Comparison of ENCODE assay signal across 9 cellular contexts in genomic region chr7:131501422-131501821, GRCh38. TPM values are rescaled to one million over a fixed set of nuclear protein-coding genes. Genes with fewer than 3 reads are reported as not detected.
DNase-seq lines count a peak whose midpoint lies in the region; ATAC-seq, FAIRE-seq and TF ChIP-seq lines count a peak whose summit lies in the region.
"Had no signal": no experiment of that assay in that cellular context is flagged by ENCODE, and none has a peak within 500 bp of the region (broad histone marks: within the 10 kb centered on the region; RNA-seq: fewer than 3 reads in every experiment).

No MANE protein-coding gene starts in this region.

- H3K9me1 ChIP-seq in keratinocyte (ENCODE audit: control insufficient read depth, extremely low read depth, insufficient read depth, low read length) = no peaks in the 10 kb centered on the region

- DNase-seq in activated CD4-positive, alpha-beta T cell treated with anti-CD3 and anti-CD28 coated beads, Interleukin-2, amount 10 ng/mL, durations not matched to agents 7 days and 5 days = peak; percentile 74
- no peak for DNase-seq in keratinocyte (ENCODE audit: low read depth, low spot score)
- DNase-seq in dermis blood vessel endothelial cell = no peak
- no peak for DNase-seq in progenitor cell of endocrine pancreas (ENCODE audit: low spot score, unreplicated experiment)
- no peak for DNase-seq in NCI-H446 (lab: John Stamatoyannopoulos, UW)
- DNase-seq in NK-92 (lab: John Stamatoyannopoulos, UW; ENCODE audit: unreplicated experiment) = no peak
- DNase-seq: psoas muscle had no signal

- no peak for TF ChIP-seq CTCF in keratinocyte (optimal IDR thresholded peaks at IDR 0.05 in 1 of 3, IDR thresholded peaks at IDR 0.05 in 1 of 3, conservative IDR thresholded peaks at IDR 0.05 in 1 of 3; ENCODE audit: extremely low read depth in 1 of 3, insufficient read depth in 2 of 3, low read length in 3 of 3)
- no peak for TF ChIP-seq CTCF in progenitor cell of endocrine pancreas (IDR thresholded peaks at IDR 0.05; ENCODE audit: unreplicated experiment)

- no peak overlapping the region for H3K4me3 Mint-ChIP-seq in activated CD4-positive, alpha-beta T cell treated with anti-CD3 and anti-CD28 coated beads, Interleukin-2, amount 10 ng/mL, durations not matched to agents 7 days and 5 days
- H3K4me3 Mint-ChIP-seq in progenitor cell of endocrine pancreas (ENCODE audit: low read depth) = no peak overlapping the region

- peak overlapping the region; percentile 71 for H3K27ac Mint-ChIP-seq in activated CD4-positive, alpha-beta T cell treated with anti-CD3 and anti-CD28 coated beads, Interleukin-2, amount 10 ng/mL, durations not matched to agents 7 days and 5 days
- no peak overlapping the region for H3K27ac Mint-ChIP-seq in progenitor cell of endocrine pancreas

- H3K4me1 Mint-ChIP-seq in activated CD4-positive, alpha-beta T cell treated with anti-CD3 and anti-CD28 coated beads, Interleukin-2, amount 10 ng/mL, durations not matched to agents 7 days and 5 days = peaks cover 26% of the 10 kb centered on the region
- H3K4me1 Mint-ChIP-seq in progenitor cell of endocrine pancreas (ENCODE audit: low read depth) = peaks cover 3% of the 10 kb centered on the region

- POLR2A ChIA-PET in activated CD4-positive, alpha-beta T cell treated with anti-CD3 and anti-CD28 coated beads, Interleukin-2, amount 10 ng/mL, durations not matched to agents 7 days and 5 days (lab: Charles Lee) = no interaction called here

- H3K79me2 ChIP-seq in keratinocyte (ENCODE audit: control insufficient read depth, insufficient read depth, low read length) = no peaks in the 10 kb centered on the region

- H4K20me1 ChIP-seq in keratinocyte (ENCODE audit: control insufficient read depth, extremely low read depth, insufficient read depth, low read length) = no peaks in the 10 kb centered on the region

- CTCF ChIA-PET in activated CD4-positive, alpha-beta T cell treated with anti-CD3 and anti-CD28 coated beads, Interleukin-2, amount 10 ng/mL, durations not matched to agents 7 days and 5 days (lab: Charles Lee) = interaction anchor here (0.6 to 2.5 kb wide), 5 partner anchors 8 to 28 kb away, joined by 3 to 12 read pairs (median 4); no protein-coding TSS in a partner anchor

- no peaks in the 10 kb centered on the region for H3K27me3 Mint-ChIP-seq in activated CD4-positive, alpha-beta T cell treated with anti-CD3 and anti-CD28 coated beads, Interleukin-2, amount 10 ng/mL, durations not matched to agents 7 days and 5 days
- H3K27me3 Mint-ChIP-seq in progenitor cell of endocrine pancreas = no peaks in the 10 kb centered on the region

- dilution Hi-C loops in keratinocyte (cut with MboI; ENCODE audit: extremely low pct_ligation_motif_present, low sequenced_read_pairs) = no loop called here

- no peak overlapping the region for H3K4me2 ChIP-seq in keratinocyte (ENCODE audit: control insufficient read depth, extremely low read depth, insufficient read depth, low read depth, low read length)

- H3K36me3 ChIP-seq in keratinocyte (ENCODE audit: control insufficient read depth in 2 of 2, extremely low read depth in 1 of 2, insufficient read depth in 2 of 2, low read length in 2 of 2) = peaks cover 4 to 10% of the 10 kb centered on the region in 2 experiments

- H3K9ac ChIP-seq in keratinocyte (ENCODE audit: control insufficient read depth, extremely low read depth, insufficient read depth, low read length) = no peak overlapping the region

- no peaks in the 10 kb centered on the region for H3K27me3 ChIP-seq in keratinocyte (ENCODE audit: control insufficient read depth, extremely low read depth, insufficient read depth, low read length)

- peak; percentile 78 for ATAC-seq in GM19025 (IDR thresholded peaks at IDR 0.05; ENCODE audit: low read depth, unreplicated experiment)
- ATAC-seq in HG02981 (IDR thresholded peaks at IDR 0.05; ENCODE audit: unreplicated experiment) = peak; percentile 91

- H2AFZ ChIP-seq in keratinocyte (ENCODE audit: control insufficient read depth, low read length) = no peak overlapping the region

- H3K9me3 ChIP-seq in keratinocyte (ENCODE audit: control insufficient read depth, low read depth, low read length) = no peaks in the 10 kb centered on the region
- H3K9me3 ChIP-seq: psoas muscle had no signal

- no peak overlapping the region for H3K4me3 ChIP-seq in keratinocyte (ENCODE audit: control insufficient read depth in 2 of 3, extremely low read depth in 1 of 3, insufficient read depth in 2 of 3, low read depth in 1 of 3, low read length in 3 of 3)
- H3K4me3 ChIP-seq: psoas muscle had no signal

- H3K36me3 Mint-ChIP-seq in activated CD4-positive, alpha-beta T cell treated with anti-CD3 and anti-CD28 coated beads, Interleukin-2, amount 10 ng/mL, durations not matched to agents 7 days and 5 days (ENCODE audit: low read depth) = peaks cover 14% of the 10 kb centered on the region
- H3K36me3 Mint-ChIP-seq in progenitor cell of endocrine pancreas (ENCODE audit: insufficient read depth) = no peaks in the 10 kb centered on the region

- H3K27ac ChIP-seq in keratinocyte (ENCODE audit: control insufficient read depth, insufficient read depth, low read length) = no peak overlapping the region
- H3K27ac ChIP-seq: psoas muscle had no signal

- FAIRE-seq in keratinocyte (lab: Jason Lieb, UNC) = peak; percentile 67

- H3K4me1 ChIP-seq in keratinocyte (ENCODE audit: control insufficient read depth, extremely low read depth, insufficient read depth, low read length) = peaks cover 2% of the 10 kb centered on the region

- H3K9me3 Mint-ChIP-seq in activated CD4-positive, alpha-beta T cell treated with anti-CD3 and anti-CD28 coated beads, Interleukin-2, amount 10 ng/mL, durations not matched to agents 7 days and 5 days = no peaks in the 10 kb centered on the region
- no peaks in the 10 kb centered on the region for H3K9me3 Mint-ChIP-seq in progenitor cell of endocrine pancreas (ENCODE audit: low read depth)

RNA-seq across cellular contexts. Expression of gene PODXL, which starts 55.0 kb away (rescaled TPM):
- total RNA-seq in activated CD4-positive, alpha-beta T cell treated with anti-CD3 and anti-CD28 coated beads, Interleukin-2, amount 10 ng/mL, durations not matched to agents 7 days and 5 days = 1 to 10 TPM in 1 of 2 experiments, under 1 TPM in 1; 0.97 to 1.5 TPM
- 0.04 to 0.08 TPM (median 0.08 TPM) in 3 replicates for polyA plus RNA-seq in keratinocyte
- 0.05 TPM for polyA plus RNA-seq in keratinocyte (2011; ENCODE audit: low read depth)
- 0.05 and 0.06 TPM in 2 replicates for polyA plus RNA-seq in keratinocyte (2011; cell fraction: cytosol; rRNA removed)
- 0.08 and 0.17 TPM in 2 replicates for polyA plus RNA-seq in keratinocyte (2011; cell fraction: nucleus; rRNA removed)
- polyA plus RNA-seq in keratinocyte (2012; ENCODE audit: low replicate concordance) = 0.11 and 0.24 TPM in 2 replicates
- polyA minus RNA-seq in keratinocyte = 0.03 to 0.48 TPM in 2 of 3 replicates, not detected in the other
- 9.4 TPM for polyA minus RNA-seq in keratinocyte (2011; cell fraction: cytosol; rRNA and poly(A)+ RNA removed)
- 0.78 and 2.4 TPM in 2 replicates for polyA minus RNA-seq in keratinocyte (2011; cell fraction: nucleus; rRNA and poly(A)+ RNA removed)
- total RNA-seq in dermis blood vessel endothelial cell (98.4 and 257 TPM in 2 replicates), progenitor cell of endocrine pancreas (21.2 and 27.0 TPM in 2 replicates)
